ENCODE assay signal across 1 cellular context in the genomic region with DNA sequence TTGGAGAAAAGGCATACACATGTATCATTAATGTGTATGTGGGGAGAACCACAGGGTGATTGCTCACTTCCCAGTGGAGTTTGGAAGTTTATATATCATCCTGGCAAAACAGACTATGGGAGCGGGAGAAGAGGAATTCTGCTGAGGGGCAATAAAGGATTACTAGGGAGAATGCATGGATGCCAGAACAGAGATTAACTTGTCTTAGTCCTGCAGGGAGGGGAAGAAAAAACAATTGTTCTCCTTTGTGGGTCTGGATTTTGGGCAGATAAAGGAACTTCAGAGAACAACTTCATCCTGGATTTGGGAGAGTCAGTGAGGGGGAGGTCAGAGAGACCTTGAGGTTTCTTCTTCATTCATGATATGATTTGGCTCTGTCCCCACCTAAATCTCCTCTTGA.
TF ChIP-seq lines count a peak whose summit lies in the region.

No MANE protein-coding gene starts in this region.

TF ChIP-seq in WTC11, 78 proteins besides CTCF, POLR2A, EP300 and RAD21 (continued from another document):
- TF ChIP-seq, protein P1, sequence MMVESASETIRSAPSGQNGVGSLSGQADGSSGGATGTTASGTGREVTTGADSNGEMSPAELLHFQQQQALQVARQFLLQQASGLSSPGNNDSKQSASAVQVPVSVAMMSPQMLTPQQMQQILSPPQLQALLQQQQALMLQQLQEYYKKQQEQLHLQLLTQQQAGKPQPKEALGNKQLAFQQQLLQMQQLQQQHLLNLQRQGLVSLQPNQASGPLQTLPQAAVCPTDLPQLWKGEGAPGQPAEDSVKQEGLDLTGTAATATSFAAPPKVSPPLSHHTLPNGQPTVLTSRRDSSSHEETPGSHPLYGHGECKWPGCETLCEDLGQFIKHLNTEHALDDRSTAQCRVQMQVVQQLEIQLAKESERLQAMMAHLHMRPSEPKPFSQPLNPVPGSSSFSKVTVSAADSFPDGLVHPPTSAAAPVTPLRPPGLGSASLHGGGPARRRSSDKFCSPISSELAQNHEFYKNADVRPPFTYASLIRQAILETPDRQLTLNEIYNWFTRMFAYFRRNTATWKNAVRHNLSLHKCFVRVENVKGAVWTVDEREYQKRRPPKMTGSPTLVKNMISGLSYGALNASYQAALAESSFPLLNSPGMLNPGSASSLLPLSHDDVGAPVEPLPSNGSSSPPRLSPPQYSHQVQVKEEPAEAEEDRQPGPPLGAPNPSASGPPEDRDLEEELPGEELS (CRISPR knock-in tag; IDR thresholded peaks at IDR 0.05): no peak
- no peak for TF ChIP-seq OVOL2 (CRISPR knock-in tag; IDR thresholded peaks at IDR 0.05; ENCODE audit: borderline replicate concordance)
